1 cellular context compared by ENCODE assay signal in the genomic region with DNA sequence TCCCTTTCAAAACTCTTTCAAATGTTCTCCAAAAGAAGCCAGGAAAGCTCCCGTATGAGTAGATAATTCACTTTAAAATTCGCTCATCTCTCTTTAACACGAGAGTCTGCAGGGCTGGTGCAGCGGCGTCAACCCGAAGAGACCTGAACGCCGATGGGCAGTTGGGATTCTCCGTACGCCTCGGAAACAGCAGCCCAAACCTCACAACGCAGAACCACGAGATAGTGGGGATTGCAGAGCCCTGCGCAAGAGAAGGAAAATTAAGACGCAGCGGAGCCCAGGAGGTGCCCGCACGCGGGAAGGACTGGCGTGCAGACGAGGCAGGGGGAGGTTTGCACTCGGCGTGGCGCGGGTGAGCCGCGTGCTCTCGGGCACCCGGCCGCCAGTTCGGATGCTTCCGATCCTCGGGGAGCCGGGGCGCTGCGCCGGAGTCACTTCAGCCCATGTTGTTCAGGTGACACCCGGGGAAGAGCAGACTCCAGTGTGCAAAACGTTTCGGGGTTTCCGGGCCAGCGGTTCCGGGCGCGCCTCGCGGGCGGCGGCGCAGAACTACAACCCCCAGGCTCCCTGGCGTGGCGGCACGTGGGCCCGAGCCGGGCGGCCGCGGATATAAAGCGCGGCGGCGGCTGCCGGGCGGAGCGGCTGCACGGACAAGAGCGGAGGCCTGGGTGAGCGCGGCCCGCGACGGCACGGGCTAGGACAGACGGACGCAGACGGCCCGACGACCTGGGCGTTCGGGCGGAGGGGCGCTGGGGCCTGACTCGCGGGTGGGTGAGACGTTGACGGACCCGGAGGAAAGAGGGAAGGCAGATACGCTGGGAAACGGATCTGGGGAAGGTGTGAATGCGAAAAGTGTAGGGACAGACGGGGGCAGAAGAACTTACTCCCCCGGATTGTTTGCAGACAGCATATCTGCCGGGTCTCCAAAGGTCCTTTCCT.
TF ChIP-seq lines count a peak whose summit lies in the region.

A gene with protein sequence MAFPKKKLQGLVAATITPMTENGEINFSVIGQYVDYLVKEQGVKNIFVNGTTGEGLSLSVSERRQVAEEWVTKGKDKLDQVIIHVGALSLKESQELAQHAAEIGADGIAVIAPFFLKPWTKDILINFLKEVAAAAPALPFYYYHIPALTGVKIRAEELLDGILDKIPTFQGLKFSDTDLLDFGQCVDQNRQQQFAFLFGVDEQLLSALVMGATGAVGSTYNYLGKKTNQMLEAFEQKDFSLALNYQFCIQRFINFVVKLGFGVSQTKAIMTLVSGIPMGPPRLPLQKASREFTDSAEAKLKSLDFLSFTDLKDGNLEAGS (plus strand): TSS at position 636 of the 939 bp plus-strand sequence. CDS start 4,599 bp downstream, outside the sequence.

TF ChIP-seq in HepG2, 621 proteins besides CTCF, POLR2A, EP300 and RAD21 (continued from another document and continues in another):
- TF ChIP-seq, protein P1, sequence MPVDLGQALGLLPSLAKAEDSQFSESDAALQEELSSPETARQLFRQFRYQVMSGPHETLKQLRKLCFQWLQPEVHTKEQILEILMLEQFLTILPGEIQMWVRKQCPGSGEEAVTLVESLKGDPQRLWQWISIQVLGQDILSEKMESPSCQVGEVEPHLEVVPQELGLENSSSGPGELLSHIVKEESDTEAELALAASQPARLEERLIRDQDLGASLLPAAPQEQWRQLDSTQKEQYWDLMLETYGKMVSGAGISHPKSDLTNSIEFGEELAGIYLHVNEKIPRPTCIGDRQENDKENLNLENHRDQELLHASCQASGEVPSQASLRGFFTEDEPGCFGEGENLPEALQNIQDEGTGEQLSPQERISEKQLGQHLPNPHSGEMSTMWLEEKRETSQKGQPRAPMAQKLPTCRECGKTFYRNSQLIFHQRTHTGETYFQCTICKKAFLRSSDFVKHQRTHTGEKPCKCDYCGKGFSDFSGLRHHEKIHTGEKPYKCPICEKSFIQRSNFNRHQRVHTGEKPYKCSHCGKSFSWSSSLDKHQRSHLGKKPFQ (CRISPR knock-in tag; IDR thresholded peaks at IDR 0.05; ENCODE audit: insufficient replicate concordance) = no peak
- no peak for TF ChIP-seq MEF2D (CRISPR knock-in tag; IDR thresholded peaks at IDR 0.05)
- TF ChIP-seq, protein P2, sequence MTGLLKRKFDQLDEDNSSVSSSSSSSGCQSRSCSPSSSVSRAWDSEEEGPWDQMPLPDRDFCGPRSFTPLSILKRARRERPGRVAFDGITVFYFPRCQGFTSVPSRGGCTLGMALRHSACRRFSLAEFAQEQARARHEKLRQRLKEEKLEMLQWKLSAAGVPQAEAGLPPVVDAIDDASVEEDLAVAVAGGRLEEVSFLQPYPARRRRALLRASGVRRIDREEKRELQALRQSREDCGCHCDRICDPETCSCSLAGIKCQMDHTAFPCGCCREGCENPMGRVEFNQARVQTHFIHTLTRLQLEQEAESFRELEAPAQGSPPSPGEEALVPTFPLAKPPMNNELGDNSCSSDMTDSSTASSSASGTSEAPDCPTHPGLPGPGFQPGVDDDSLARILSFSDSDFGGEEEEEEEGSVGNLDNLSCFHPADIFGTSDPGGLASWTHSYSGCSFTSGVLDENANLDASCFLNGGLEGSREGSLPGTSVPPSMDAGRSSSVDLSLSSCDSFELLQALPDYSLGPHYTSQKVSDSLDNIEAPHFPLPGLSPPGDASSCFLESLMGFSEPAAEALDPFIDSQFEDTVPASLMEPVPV (CRISPR knock-in tag; IDR thresholded peaks at IDR 0.05) = peak; percentile 39; the same call in 1 of the 2 replicates
- TF ChIP-seq HNRNPL (IDR thresholded peaks at IDR 0.05; ENCODE audit: low read depth, low read length) = no peak
- TF ChIP-seq, protein P3, sequence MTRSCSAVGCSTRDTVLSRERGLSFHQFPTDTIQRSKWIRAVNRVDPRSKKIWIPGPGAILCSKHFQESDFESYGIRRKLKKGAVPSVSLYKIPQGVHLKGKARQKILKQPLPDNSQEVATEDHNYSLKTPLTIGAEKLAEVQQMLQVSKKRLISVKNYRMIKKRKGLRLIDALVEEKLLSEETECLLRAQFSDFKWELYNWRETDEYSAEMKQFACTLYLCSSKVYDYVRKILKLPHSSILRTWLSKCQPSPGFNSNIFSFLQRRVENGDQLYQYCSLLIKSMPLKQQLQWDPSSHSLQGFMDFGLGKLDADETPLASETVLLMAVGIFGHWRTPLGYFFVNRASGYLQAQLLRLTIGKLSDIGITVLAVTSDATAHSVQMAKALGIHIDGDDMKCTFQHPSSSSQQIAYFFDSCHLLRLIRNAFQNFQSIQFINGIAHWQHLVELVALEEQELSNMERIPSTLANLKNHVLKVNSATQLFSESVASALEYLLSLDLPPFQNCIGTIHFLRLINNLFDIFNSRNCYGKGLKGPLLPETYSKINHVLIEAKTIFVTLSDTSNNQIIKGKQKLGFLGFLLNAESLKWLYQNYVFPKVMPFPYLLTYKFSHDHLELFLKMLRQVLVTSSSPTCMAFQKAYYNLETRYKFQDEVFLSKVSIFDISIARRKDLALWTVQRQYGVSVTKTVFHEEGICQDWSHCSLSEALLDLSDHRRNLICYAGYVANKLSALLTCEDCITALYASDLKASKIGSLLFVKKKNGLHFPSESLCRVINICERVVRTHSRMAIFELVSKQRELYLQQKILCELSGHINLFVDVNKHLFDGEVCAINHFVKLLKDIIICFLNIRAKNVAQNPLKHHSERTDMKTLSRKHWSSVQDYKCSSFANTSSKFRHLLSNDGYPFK (CRISPR knock-in tag; IDR thresholded peaks at IDR 0.05; ENCODE audit: borderline replicate concordance) = no peak; the same call in 1 of the 2 replicates
- TF ChIP-seq POLR2G (IDR thresholded peaks at IDR 0.05; ENCODE audit: low read depth, low read length) = no peak
- TF ChIP-seq HOXA5 (CRISPR knock-in tag; IDR thresholded peaks at IDR 0.05) = no peak
- no peak for TF ChIP-seq ZNF335 (CRISPR knock-in tag; IDR thresholded peaks at IDR 0.05)
- 0 out of 2 replicates have a peak, but pooled peaks have one; percentile 44 for TF ChIP-seq ZBTB3 (CRISPR knock-in tag; IDR thresholded peaks at IDR 0.05; ENCODE audit: borderline replicate concordance, low read depth)
- TF ChIP-seq IRX3 (CRISPR knock-in tag; IDR thresholded peaks at IDR 0.05; ENCODE audit: borderline replicate concordance, low read depth) = 0 out of 2 replicates have a peak, but pooled peaks have one; percentile 33
- TF ChIP-seq, protein P4, sequence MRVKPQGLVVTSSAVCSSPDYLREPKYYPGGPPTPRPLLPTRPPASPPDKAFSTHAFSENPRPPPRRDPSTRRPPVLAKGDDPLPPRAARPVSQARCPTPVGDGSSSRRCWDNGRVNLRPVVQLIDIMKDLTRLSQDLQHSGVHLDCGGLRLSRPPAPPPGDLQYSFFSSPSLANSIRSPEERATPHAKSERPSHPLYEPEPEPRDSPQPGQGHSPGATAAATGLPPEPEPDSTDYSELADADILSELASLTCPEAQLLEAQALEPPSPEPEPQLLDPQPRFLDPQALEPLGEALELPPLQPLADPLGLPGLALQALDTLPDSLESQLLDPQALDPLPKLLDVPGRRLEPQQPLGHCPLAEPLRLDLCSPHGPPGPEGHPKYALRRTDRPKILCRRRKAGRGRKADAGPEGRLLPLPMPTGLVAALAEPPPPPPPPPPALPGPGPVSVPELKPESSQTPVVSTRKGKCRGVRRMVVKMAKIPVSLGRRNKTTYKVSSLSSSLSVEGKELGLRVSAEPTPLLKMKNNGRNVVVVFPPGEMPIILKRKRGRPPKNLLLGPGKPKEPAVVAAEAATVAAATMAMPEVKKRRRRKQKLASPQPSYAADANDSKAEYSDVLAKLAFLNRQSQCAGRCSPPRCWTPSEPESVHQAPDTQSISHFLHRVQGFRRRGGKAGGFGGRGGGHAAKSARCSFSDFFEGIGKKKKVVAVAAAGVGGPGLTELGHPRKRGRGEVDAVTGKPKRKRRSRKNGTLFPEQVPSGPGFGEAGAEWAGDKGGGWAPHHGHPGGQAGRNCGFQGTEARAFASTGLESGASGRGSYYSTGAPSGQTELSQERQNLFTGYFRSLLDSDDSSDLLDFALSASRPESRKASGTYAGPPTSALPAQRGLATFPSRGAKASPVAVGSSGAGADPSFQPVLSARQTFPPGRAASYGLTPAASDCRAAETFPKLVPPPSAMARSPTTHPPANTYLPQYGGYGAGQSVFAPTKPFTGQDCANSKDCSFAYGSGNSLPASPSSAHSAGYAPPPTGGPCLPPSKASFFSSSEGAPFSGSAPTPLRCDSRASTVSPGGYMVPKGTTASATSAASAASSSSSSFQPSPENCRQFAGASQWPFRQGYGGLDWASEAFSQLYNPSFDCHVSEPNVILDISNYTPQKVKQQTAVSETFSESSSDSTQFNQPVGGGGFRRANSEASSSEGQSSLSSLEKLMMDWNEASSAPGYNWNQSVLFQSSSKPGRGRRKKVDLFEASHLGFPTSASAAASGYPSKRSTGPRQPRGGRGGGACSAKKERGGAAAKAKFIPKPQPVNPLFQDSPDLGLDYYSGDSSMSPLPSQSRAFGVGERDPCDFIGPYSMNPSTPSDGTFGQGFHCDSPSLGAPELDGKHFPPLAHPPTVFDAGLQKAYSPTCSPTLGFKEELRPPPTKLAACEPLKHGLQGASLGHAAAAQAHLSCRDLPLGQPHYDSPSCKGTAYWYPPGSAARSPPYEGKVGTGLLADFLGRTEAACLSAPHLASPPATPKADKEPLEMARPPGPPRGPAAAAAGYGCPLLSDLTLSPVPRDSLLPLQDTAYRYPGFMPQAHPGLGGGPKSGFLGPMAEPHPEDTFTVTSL (CRISPR knock-in tag; IDR thresholded peaks at IDR 0.05; ENCODE audit: borderline replicate concordance) = no peak
- no peak for TF ChIP-seq TSC22D2 (CRISPR knock-in tag; IDR thresholded peaks at IDR 0.05; ENCODE audit: borderline replicate concordance)
- TF ChIP-seq, protein P5, sequence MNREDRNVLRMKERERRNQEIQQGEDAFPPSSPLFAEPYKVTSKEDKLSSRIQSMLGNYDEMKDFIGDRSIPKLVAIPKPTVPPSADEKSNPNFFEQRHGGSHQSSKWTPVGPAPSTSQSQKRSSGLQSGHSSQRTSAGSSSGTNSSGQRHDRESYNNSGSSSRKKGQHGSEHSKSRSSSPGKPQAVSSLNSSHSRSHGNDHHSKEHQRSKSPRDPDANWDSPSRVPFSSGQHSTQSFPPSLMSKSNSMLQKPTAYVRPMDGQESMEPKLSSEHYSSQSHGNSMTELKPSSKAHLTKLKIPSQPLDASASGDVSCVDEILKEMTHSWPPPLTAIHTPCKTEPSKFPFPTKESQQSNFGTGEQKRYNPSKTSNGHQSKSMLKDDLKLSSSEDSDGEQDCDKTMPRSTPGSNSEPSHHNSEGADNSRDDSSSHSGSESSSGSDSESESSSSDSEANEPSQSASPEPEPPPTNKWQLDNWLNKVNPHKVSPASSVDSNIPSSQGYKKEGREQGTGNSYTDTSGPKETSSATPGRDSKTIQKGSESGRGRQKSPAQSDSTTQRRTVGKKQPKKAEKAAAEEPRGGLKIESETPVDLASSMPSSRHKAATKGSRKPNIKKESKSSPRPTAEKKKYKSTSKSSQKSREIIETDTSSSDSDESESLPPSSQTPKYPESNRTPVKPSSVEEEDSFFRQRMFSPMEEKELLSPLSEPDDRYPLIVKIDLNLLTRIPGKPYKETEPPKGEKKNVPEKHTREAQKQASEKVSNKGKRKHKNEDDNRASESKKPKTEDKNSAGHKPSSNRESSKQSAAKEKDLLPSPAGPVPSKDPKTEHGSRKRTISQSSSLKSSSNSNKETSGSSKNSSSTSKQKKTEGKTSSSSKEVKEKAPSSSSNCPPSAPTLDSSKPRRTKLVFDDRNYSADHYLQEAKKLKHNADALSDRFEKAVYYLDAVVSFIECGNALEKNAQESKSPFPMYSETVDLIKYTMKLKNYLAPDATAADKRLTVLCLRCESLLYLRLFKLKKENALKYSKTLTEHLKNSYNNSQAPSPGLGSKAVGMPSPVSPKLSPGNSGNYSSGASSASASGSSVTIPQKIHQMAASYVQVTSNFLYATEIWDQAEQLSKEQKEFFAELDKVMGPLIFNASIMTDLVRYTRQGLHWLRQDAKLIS (CRISPR knock-in tag; IDR thresholded peaks at IDR 0.05) = no peak
- no peak for TF ChIP-seq RXRA (CRISPR knock-in tag; IDR thresholded peaks at IDR 0.05)
- no peak for TF ChIP-seq ZNF569 (CRISPR knock-in tag; IDR thresholded peaks at IDR 0.05; ENCODE audit: borderline replicate concordance)
- no peak for TF ChIP-seq ETV6 (CRISPR knock-in tag; conservative IDR thresholded peaks at IDR 0.05)
- TF ChIP-seq MIER3 (CRISPR knock-in tag; IDR thresholded peaks at IDR 0.05; ENCODE audit: borderline replicate concordance) = no peak
- TF ChIP-seq ERF (CRISPR knock-in tag; IDR thresholded peaks at IDR 0.05) = no peak
- no peak for TF ChIP-seq RFX5 (IDR thresholded peaks at IDR 0.05; ENCODE audit: low read depth, low read length)
- TF ChIP-seq TGIF2 (CRISPR knock-in tag; IDR thresholded peaks at IDR 0.05) = no peak
- TF ChIP-seq HOXA7 (CRISPR knock-in tag; IDR thresholded peaks at IDR 0.05) = no peak
- TF ChIP-seq HMGA1 (CRISPR knock-in tag; conservative IDR thresholded peaks at IDR 0.05) = no peak
- TF ChIP-seq SNRNP70 (IDR thresholded peaks at IDR 0.05; ENCODE audit: low read depth, low read length) = no peak
- TF ChIP-seq CBFB (CRISPR knock-in tag; IDR thresholded peaks at IDR 0.05) = peak; percentile 29; the same call in 1 of the 2 replicates
- TF ChIP-seq, protein P6, sequence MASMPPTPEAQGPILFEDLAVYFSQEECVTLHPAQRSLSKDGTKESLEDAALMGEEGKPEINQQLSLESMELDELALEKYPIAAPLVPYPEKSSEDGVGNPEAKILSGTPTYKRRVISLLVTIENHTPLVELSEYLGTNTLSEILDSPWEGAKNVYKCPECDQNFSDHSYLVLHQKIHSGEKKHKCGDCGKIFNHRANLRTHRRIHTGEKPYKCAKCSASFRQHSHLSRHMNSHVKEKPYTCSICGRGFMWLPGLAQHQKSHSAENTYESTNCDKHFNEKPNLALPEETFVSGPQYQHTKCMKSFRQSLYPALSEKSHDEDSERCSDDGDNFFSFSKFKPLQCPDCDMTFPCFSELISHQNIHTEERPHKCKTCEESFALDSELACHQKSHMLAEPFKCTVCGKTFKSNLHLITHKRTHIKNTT (CRISPR knock-in tag; IDR thresholded peaks at IDR 0.05) = no peak
- TF ChIP-seq ZNF598 (CRISPR knock-in tag; IDR thresholded peaks at IDR 0.05; ENCODE audit: borderline replicate concordance) = peak; percentile 60; the same call in 1 of the 2 replicates
- TF ChIP-seq, protein P7, sequence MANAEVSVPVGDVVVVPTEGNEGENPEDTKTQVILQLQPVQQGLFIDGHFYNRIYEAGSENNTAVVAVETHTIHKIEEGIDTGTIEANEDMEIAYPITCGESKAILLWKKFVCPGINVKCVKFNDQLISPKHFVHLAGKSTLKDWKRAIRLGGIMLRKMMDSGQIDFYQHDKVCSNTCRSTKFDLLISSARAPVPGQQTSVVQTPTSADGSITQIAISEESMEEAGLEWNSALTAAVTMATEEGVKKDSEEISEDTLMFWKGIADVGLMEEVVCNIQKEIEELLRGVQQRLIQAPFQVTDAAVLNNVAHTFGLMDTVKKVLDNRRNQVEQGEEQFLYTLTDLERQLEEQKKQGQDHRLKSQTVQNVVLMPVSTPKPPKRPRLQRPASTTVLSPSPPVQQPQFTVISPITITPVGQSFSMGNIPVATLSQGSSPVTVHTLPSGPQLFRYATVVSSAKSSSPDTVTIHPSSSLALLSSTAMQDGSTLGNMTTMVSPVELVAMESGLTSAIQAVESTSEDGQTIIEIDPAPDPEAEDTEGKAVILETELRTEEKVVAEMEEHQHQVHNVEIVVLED (CRISPR knock-in tag; IDR thresholded peaks at IDR 0.05; ENCODE audit: borderline replicate concordance) = peak; percentile 57; the same call in 1 of the 2 replicates
- TF ChIP-seq ZNF780A (CRISPR knock-in tag; IDR thresholded peaks at IDR 0.05) = no peak
- no peak for TF ChIP-seq RFX3 (CRISPR knock-in tag; IDR thresholded peaks at IDR 0.05)
- TF ChIP-seq SRSF1 (optimal IDR thresholded peaks at IDR 0.05; ENCODE audit: low read depth, low read length) = no peak
- TF ChIP-seq HNF4G (IDR thresholded peaks at IDR 0.05; ENCODE audit: borderline replicate concordance, low read depth, low read length) = no peak
- no peak for TF ChIP-seq HNF4G (CRISPR knock-in tag; IDR thresholded peaks at IDR 0.05; ENCODE audit: borderline replicate concordance, low read depth)
- TF ChIP-seq ATF7 (IDR thresholded peaks at IDR 0.05) = no peak
- no peak for TF ChIP-seq ATF7 (CRISPR knock-in tag; IDR thresholded peaks at IDR 0.05)
- TF ChIP-seq ZNF746 (CRISPR knock-in tag; IDR thresholded peaks at IDR 0.05) = 0 out of 2 replicates have a peak, but pooled peaks have one; percentile 18
- 0 out of 2 replicates have a peak, but pooled peaks have one; percentile 25 for TF ChIP-seq ZNF274 (CRISPR knock-in tag; IDR thresholded peaks at IDR 0.05)
